Comparison of ENCODE assay signal across 8 cellular contexts in the genomic region with DNA sequence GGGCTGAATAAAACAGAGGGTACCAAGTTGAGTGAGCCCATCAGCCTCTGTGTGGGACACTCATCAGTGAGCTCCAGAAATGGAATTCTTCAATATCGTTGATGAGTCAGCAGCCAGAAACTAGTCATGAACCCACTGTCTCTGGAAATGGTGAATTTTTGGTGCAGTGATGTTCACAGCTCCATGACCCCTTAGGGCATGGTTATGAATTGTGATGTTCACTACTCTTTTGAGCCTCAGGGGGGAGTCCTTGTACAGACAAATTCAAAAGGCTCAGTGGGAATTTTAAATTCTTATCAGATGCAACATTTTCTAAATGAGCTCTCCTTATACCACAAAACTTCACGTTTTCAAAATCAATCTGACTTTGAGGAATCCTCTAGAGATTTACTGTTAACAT.
DNase-seq lines count a peak whose midpoint lies in the region; ATAC-seq and TF ChIP-seq lines count a peak whose summit lies in the region.

No MANE protein-coding gene starts in this region.

- H3K4me3 ChIP-seq in LNCaP clone FGC (ENCODE audit: low read depth, low read length) (no peak overlapping the region), WERI-Rb-1 (ENCODE audit: low read depth, low read length) (no peak overlapping the region)

- peak; percentile 46 for ATAC-seq in left colon
- ATAC-seq in HG03039 (IDR thresholded peaks at IDR 0.05; ENCODE audit: unreplicated experiment) = no peak

- H3K36me3 ChIP-seq in WERI-Rb-1 = no peaks in the 10 kb centered on the region

- TF ChIP-seq CTCF in LNCaP clone FGC (IDR thresholded peaks at IDR 0.05; ENCODE audit: control insufficient read depth, extremely low read depth, insufficient read depth) (peak; percentile 54), WERI-Rb-1 (IDR thresholded peaks at IDR 0.05; ENCODE audit: low read depth, low read length) (peak; percentile 48; the same call in 1 of the 2 replicates)

- H3K27me3 ChIP-seq in WERI-Rb-1 (ENCODE audit: insufficient read depth, low read depth, severe bottlenecking) = no peaks in the 10 kb centered on the region

- intact Hi-C loops in left colon (cut with DNase I, micrococcal nuclease) = no loop called here

- no peak overlapping the region for H3K27ac ChIP-seq in WERI-Rb-1

- H3K9me3 ChIP-seq in WERI-Rb-1 (ENCODE audit: severe bottlenecking) = no peaks in the 10 kb centered on the region

- DNase-seq in NCI-H2196 (lab: John Stamatoyannopoulos, UW; ENCODE audit: unreplicated experiment) = peak; percentile 2
- no peak for DNase-seq in NCI-H2196 treated with DMSO at 0.1 percent for 48 hours (lab: John Stamatoyannopoulos, UW; ENCODE audit: unreplicated experiment)
- peak; percentile 10 for DNase-seq in LNCaP clone FGC (ENCODE audit: low read depth)
- peak; percentile 23 for DNase-seq in WERI-Rb-1
- DNase-seq in left colon = no peak
- DNase-seq in GF-D8 (lab: John Stamatoyannopoulos, UW) = no peak
- DNase-seq in nucleus accumbens (lab: John Stamatoyannopoulos, UW) = no peak

Comparison
In these comparisons a context has a peak if more than half of its experiments do, and no peak if none do; other contexts are left out.
1. DNase-seq: peak in NCI-H2196 (single experiment), LNCaP clone FGC (single experiment) and WERI-Rb-1 (single experiment); none in NCI-H2196 treated with DMSO at 0.1 percent for 48 hours (single experiment), left colon (0 of 2), GF-D8 (single experiment) and nucleus accumbens (0 of 56).